ENCODE assay signal across 1 cellular context in the genomic region with DNA sequence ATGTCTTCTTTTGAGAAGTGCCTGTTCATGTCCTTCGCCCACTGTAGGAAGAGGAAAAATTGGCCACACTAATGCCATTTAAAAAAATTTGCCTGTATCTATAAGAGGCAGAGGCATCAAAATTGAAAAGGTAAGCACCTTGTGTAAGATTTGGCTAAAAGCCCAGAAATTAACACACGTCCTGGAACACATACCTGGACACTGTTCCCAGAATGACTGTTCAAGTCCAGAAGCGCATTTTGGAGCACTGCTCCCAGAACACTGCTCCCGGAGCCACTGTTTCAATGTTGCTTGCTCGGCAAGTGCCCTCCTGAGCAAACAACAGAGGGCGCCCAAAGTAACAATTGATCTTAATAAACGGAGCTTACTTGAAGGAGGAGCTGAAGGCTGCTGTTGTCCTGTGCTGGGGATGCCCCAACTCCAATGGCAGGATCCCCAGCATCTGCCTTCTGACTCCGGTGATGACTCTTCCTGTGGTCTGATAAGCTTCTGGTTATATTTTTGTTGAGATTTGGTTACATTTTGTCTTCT.
TF ChIP-seq lines count a peak whose summit lies in the region.

No MANE protein-coding gene starts in this region.

TF ChIP-seq in WTC11, 78 proteins besides CTCF, POLR2A, EP300 and RAD21 (continued from another document):
- TF ChIP-seq, protein P1, sequence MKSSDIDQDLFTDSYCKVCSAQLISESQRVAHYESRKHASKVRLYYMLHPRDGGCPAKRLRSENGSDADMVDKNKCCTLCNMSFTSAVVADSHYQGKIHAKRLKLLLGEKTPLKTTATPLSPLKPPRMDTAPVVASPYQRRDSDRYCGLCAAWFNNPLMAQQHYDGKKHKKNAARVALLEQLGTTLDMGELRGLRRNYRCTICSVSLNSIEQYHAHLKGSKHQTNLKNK (CRISPR knock-in tag; IDR thresholded peaks at IDR 0.05): no peak
- TF ChIP-seq, protein P2, sequence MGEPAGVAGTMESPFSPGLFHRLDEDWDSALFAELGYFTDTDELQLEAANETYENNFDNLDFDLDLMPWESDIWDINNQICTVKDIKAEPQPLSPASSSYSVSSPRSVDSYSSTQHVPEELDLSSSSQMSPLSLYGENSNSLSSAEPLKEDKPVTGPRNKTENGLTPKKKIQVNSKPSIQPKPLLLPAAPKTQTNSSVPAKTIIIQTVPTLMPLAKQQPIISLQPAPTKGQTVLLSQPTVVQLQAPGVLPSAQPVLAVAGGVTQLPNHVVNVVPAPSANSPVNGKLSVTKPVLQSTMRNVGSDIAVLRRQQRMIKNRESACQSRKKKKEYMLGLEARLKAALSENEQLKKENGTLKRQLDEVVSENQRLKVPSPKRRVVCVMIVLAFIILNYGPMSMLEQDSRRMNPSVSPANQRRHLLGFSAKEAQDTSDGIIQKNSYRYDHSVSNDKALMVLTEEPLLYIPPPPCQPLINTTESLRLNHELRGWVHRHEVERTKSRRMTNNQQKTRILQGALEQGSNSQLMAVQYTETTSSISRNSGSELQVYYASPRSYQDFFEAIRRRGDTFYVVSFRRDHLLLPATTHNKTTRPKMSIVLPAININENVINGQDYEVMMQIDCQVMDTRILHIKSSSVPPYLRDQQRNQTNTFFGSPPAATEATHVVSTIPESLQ (CRISPR knock-in tag; IDR thresholded peaks at IDR 0.05): no peak
- no peak for TF ChIP-seq ATF1 (CRISPR knock-in tag; IDR thresholded peaks at IDR 0.05)
